In genomic region chr1:201459052-201459451, GRCh38 we compare ENCODE assay signal across 21 cellular contexts. TPM values are rescaled to one million over a fixed set of nuclear protein-coding genes. Genes with fewer than 3 reads are reported as not detected.
A peak's percentile ranks its signal among the peaks of the same experiment; 100 is the strongest.
DNase-seq lines count a peak whose midpoint lies in the region; TF ChIP-seq lines count a peak whose summit lies in the region.
"Had no signal": no experiment of that assay in that cellular context is flagged by ENCODE, and none has a peak within 500 bp of the region (broad histone marks: within the 10 kb centered on the region; RNA-seq: fewer than 3 reads in every experiment).

No MANE protein-coding gene starts in this region.

- no peaks in the 10 kb centered on the region for H3K79me2 ChIP-seq in PC-9 (ENCODE audit: low read depth)

- H3K18ac ChIP-seq in neuronal stem cell (ENCODE audit: low read length) = peak overlapping the region; percentile 77

- no peak overlapping the region for H3K14ac ChIP-seq in neuronal stem cell (ENCODE audit: low read length)

- H3K9ac ChIP-seq in BLaER1 (no peak overlapping the region), neuronal stem cell (ENCODE audit: low read depth, low read length, poor library complexity) (no peak overlapping the region)

- H4K91ac ChIP-seq in neuronal stem cell (ENCODE audit: low read depth, low read length, poor library complexity) = no peak overlapping the region

- H3K9me3 ChIP-seq in BLaER1 = no peaks in the 10 kb centered on the region
- H3K9me3 ChIP-seq in PC-9 (ENCODE audit: insufficient read depth, low read depth) = no peaks in the 10 kb centered on the region
- H3K9me3 ChIP-seq in neuronal stem cell (replicated peaks in 1 of 2; ENCODE audit: control insufficient read depth in 2 of 2, insufficient read depth in 1 of 2, low read depth in 1 of 2, low read length in 2 of 2) = no peaks in the 10 kb centered on the region
- H3K9me3 ChIP-seq in tibial artery = no peaks in the 10 kb centered on the region
- H3K9me3 ChIP-seq: BE2C, MG63, SJCRH30 had no signal

- H3K23ac ChIP-seq in neuronal stem cell (ENCODE audit: low read depth, low read length, poor library complexity) = no peak overlapping the region

- no peak overlapping the region for H2BK12ac ChIP-seq in neuronal stem cell (ENCODE audit: low read length)

- H3K27ac ChIP-seq in BLaER1 (peak overlapping the region; percentile 48; the same call in 1 of the 2 replicates), PC-9 (peak overlapping the region; percentile 100), neuronal stem cell (replicated peaks; ENCODE audit: low read length) (no peak overlapping the region), tibial artery (peak overlapping the region; percentile 90 to 96)
- H3K27ac ChIP-seq: SJCRH30 had no signal

- CTCF ChIA-PET in PC-9 (lab: Charles Lee) = interaction anchor here (0.5 kb wide), 1 partner anchor 11 kb away, joined by 4 read pairs; no protein-coding TSS in a partner anchor

- H4K20me1 ChIP-seq in BLaER1 (peaks cover 13% of the 10 kb centered on the region; the same call in 1 of the 2 replicates), PC-9 (ENCODE audit: insufficient read depth) (no peaks in the 10 kb centered on the region)

- BruUV-seq in PC-9 (replicated peaks; lab: Mats Ljungman, UMichigan) = no TSS peak

- H3K4me2 ChIP-seq in BLaER1 (peak overlapping the region; percentile 78), PC-9 (no peak overlapping the region), neuronal stem cell (ENCODE audit: insufficient read depth, low read length, poor library complexity, severe bottlenecking) (no peak overlapping the region)

- H3K4me3 ChIP-seq in BLaER1 (no peak overlapping the region), PC-9 (no peak overlapping the region), neuronal stem cell (ENCODE audit: low read length in 2 of 2) (no peak overlapping the region), tibial artery (no peak overlapping the region)
- H3K4me3 ChIP-seq: MG63, SJCRH30 had no signal

- peaks cover 62% of the 10 kb centered on the region for H3F3A ChIP-seq in PC-9 (ENCODE audit: insufficient read depth, low read depth)

- peaks cover 2% of the 10 kb centered on the region for H3K36me3 ChIP-seq in BLaER1
- H3K36me3 ChIP-seq in PC-9 (ENCODE audit: low read depth) = no peaks in the 10 kb centered on the region
- H3K36me3 ChIP-seq in neuronal stem cell (replicated peaks in 1 of 2; ENCODE audit: control insufficient read depth in 2 of 2, insufficient read depth in 2 of 2, low read length in 2 of 2) = peaks cover under 1% of the 10 kb centered on the region in 2 donors
- H3K36me3 ChIP-seq in tibial artery = no peaks in the 10 kb centered on the region
- H3K36me3 ChIP-seq: BE2C, MG63 had no signal

- 100% methylated on average over 1 of the region's 3 CpGs; no CpG with 5 or more reads in 1 of the 2 donors for WGBS in neuronal stem cell (ENCODE audit: extremely low coverage in 2 of 2, insufficient read length in 2 of 2, insufficient replicate concordance in 1 of 2), 2 donors

- DNase-seq in PC-9 (no peak), neuronal stem cell (ENCODE audit: low spot score) (no peak), tibial artery (no peak), middle frontal gyrus (ENCODE audit: extremely low spot score, low spot score) (no peak), NCI-H510A (lab: John Stamatoyannopoulos, UW) (no peak), DMS114 treated with DMSO at 0.1 percent for 48 hours (lab: John Stamatoyannopoulos, UW; ENCODE audit: unreplicated experiment) (no peak)
- DNase-seq: BE2C; CD4-positive, alpha-beta memory T cell; DMS79; Kasumi-1; MG63; NCI-H1048; NCI-H1436; NCI-H1930; NCI-H226; NCI-H526; SJCRH30 had no signal

- POLR2A ChIA-PET in PC-9 (lab: Charles Lee; ENCODE audit: unreplicated experiment) = no interaction called here

- H3K4me1 ChIP-seq in BLaER1 (peaks cover 93% of the 10 kb centered on the region), PC-9 (replicated peaks; ENCODE audit: insufficient read depth) (peaks cover 76% of the 10 kb centered on the region), neuronal stem cell (ENCODE audit: control insufficient read depth in 2 of 2, insufficient read depth in 1 of 2, low read depth in 1 of 2, low read length in 2 of 2) (peaks cover 14 to 23% of the 10 kb centered on the region in 2 donors), tibial artery (peaks cover 0 to 52% (median 39%) of the 10 kb centered on the region in 4 donors)
- H3K4me1 ChIP-seq: BE2C had no signal

- TF ChIP-seq CTCF in PC-9 (conservative IDR thresholded peaks at IDR 0.05) = no peak
- TF ChIP-seq CTCF in tibial artery (IDR thresholded peaks at IDR 0.05) = no peak

- no peaks in the 10 kb centered on the region for H3K27me3 ChIP-seq in BLaER1
- H3K27me3 ChIP-seq in PC-9 (ENCODE audit: insufficient read depth, low read depth) = no peaks in the 10 kb centered on the region
- H3K27me3 ChIP-seq in neuronal stem cell (ENCODE audit: control insufficient read depth in 3 of 3, insufficient read depth in 3 of 3, low read depth in 1 of 3, low read length in 3 of 3) = no peaks in the 10 kb centered on the region
- H3K27me3 ChIP-seq in tibial artery = no peaks in the 10 kb centered on the region
- H3K27me3 ChIP-seq: BE2C, MG63, SJCRH30 had no signal

- H4K8ac ChIP-seq in neuronal stem cell (ENCODE audit: low read depth, low read length) = no peak overlapping the region

- H2AFZ ChIP-seq in PC-9 (no peak overlapping the region), neuronal stem cell (ENCODE audit: low read length) (no peak overlapping the region)

- H3K4ac ChIP-seq in neuronal stem cell (ENCODE audit: low read length) = no peak overlapping the region

- peak overlapping the region; percentile 57 for H2AK5ac ChIP-seq in neuronal stem cell (ENCODE audit: low read depth, low read length)

- H2BK5ac ChIP-seq in neuronal stem cell (ENCODE audit: low read length) = no peak overlapping the region

- no peaks in the 10 kb centered on the region for H3K79me1 ChIP-seq in neuronal stem cell (ENCODE audit: low read depth, low read length)

- intact Hi-C loops in PC-9 (cut with micrococcal nuclease; ENCODE audit: unreplicated experiment) = no loop called here
- intact Hi-C loops in tibial artery (cut with DNase I; ENCODE audit: low total_unique reads) = loop anchor here (10.0 kb wide), 1 partner anchor 256 kb away; no protein-coding TSS in a partner anchor

- no peaks in the 10 kb centered on the region for H3K9me2 ChIP-seq in PC-9 (ENCODE audit: insufficient read depth)

- H2BK120ac ChIP-seq in neuronal stem cell (ENCODE audit: low read depth, low read length) = no peak overlapping the region

- no peak overlapping the region for H2BK15ac ChIP-seq in neuronal stem cell (ENCODE audit: low read length)

RNA-seq across cellular contexts. Expression of gene PHLDA3, which starts 9.9 kb away (rescaled TPM):
- 31.6 and 46.4 TPM in 2 replicates for total RNA-seq in PC-9 (2021)
- polyA plus RNA-seq in neuronal stem cell (2013, experiment 1 of 2) = 12.4 TPM
- polyA plus RNA-seq in neuronal stem cell (2013, experiment 2 of 2) = 12.3 TPM

RNA-seq across cellular contexts. Expression of gene TNNI1, which starts 37.5 kb away (rescaled TPM):
- total RNA-seq in PC-9 (2021) = not detected in 2 replicates
- 3.6 TPM for polyA plus RNA-seq in neuronal stem cell (2013, experiment 1 of 2)
- polyA plus RNA-seq in neuronal stem cell (2013, experiment 2 of 2) = 3.4 TPM
- total RNA-seq: A172; CD4-positive, alpha-beta memory T cell; HT1080; PC-3 had no signal
- polyA plus RNA-seq: CD4-positive, alpha-beta memory T cell had no signal

RNA-seq across cellular contexts. Expression of gene CSRP1, which starts 47.9 kb away (rescaled TPM):
- 56.8 and 61.3 TPM in 2 replicates for total RNA-seq in PC-9 (2021)
- 31.8 TPM for polyA plus RNA-seq in neuronal stem cell (2013, experiment 1 of 2)
- 29.5 TPM for polyA plus RNA-seq in neuronal stem cell (2013, experiment 2 of 2)

RNA-seq across cellular contexts. Expression of gene LAD1, which starts 59.9 kb away (rescaled TPM):
- total RNA-seq in PC-9 (2021) = 54.7 and 61.6 TPM in 2 replicates
- polyA plus RNA-seq in neuronal stem cell (2013, experiment 1 of 2) = 0.86 TPM
- polyA plus RNA-seq in neuronal stem cell (2013, experiment 2 of 2) = 0.86 TPM
- total RNA-seq: HT1080 had no signal
- polyA plus RNA-seq: CD4-positive, alpha-beta memory T cell had no signal
